Comparison of ENCODE assay signal across 10 cellular contexts in genomic region chr7:435518-436366, GRCh38.
DNase-seq lines count a peak whose midpoint lies in the region; ATAC-seq and TF ChIP-seq lines count a peak whose summit lies in the region.
"Had no signal": no experiment of that assay in that cellular context is flagged by ENCODE, and none has a peak within 500 bp of the region (broad histone marks: within the 10 kb centered on the region; RNA-seq: fewer than 3 reads in every experiment).

No MANE protein-coding gene starts in this region.

- no peak overlapping the region for H4K5ac ChIP-seq in IMR-90 (ENCODE audit: low read depth, low read length)

- intact Hi-C loops in IMR-90 (cut with micrococcal nuclease), result no loop called here

- in situ Hi-C loops in IMR-90 (cut with MboI; ENCODE audit: low sequenced_read_pairs), result no loop called here

- dilution Hi-C loops in IMR-90 (cut with HindIII; ENCODE audit: low sequenced_read_pairs, unreplicated experiment), result no loop called here

- H2BK15ac ChIP-seq in IMR-90 (ENCODE audit: low read depth, low read length), result no peak overlapping the region

- H3K9ac ChIP-seq in IMR-90 (ENCODE audit: low read depth, low read length), result no peak overlapping the region

- peak overlapping the region; percentile 26 for H2AFZ ChIP-seq in IMR-90 (replicated peaks; ENCODE audit: low read length, poor library complexity)

- no peak overlapping the region for H3K4me3 ChIP-seq in IMR-90 (ENCODE audit: insufficient read depth, low read depth, low read length)
- H3K4me3 ChIP-seq: body of pancreas had no signal

- H3K9me1 ChIP-seq in IMR-90 (ENCODE audit: insufficient read depth, low read length), result no peaks in the 10 kb centered on the region

- no peaks in the 10 kb centered on the region for H3K9me3 Mint-ChIP-seq in activated naive CD4-positive, alpha-beta T cell treated with anti-CD3 and anti-CD28 coated beads, Interleukin-2, amount 10 ng/mL, durations not matched to agents 7 days and 5 days
- H3K9me3 Mint-ChIP-seq in immature natural killer cell, result no peaks in the 10 kb centered on the region
- H3K9me3 Mint-ChIP-seq: T-helper 1 cell treated with Interleukin-12 subunit alpha and Interleukin-12 subunit beta and Interleukin-4 antibody, amounts not matched to agents 30 μg/mL and 1 μg/mL, for 36 hours had no signal

- no peak for TF ChIP-seq POLR2A in IMR-90 (IDR thresholded peaks at IDR 0.05; ENCODE audit: low read depth, low read length)

- H3K4me3 Mint-ChIP-seq in activated naive CD4-positive, alpha-beta T cell treated with anti-CD3 and anti-CD28 coated beads, Interleukin-2, amount 10 ng/mL, durations not matched to agents 7 days and 5 days, result no peak overlapping the region
- H3K4me3 Mint-ChIP-seq in immature natural killer cell, result peak overlapping the region in 3 of 5 donors; percentile 18 to 67 (median 62)
- H3K4me3 Mint-ChIP-seq: T-helper 1 cell treated with Interleukin-12 subunit alpha and Interleukin-12 subunit beta and Interleukin-4 antibody, amounts not matched to agents 30 μg/mL and 1 μg/mL, for 36 hours had no signal

- H4K20me1 ChIP-seq in IMR-90 (ENCODE audit: insufficient read depth, low read length), result no peaks in the 10 kb centered on the region

- no peaks in the 10 kb centered on the region for H3K79me1 ChIP-seq in IMR-90 (ENCODE audit: low read depth in 1 of 2, low read length in 2 of 2)

- H2BK5ac ChIP-seq in IMR-90 (ENCODE audit: low read depth, low read length, poor library complexity, severe bottlenecking), result no peak overlapping the region

- no peak overlapping the region for H2AK5ac ChIP-seq in IMR-90 (ENCODE audit: low read depth, low read length)

- H3K4me2 ChIP-seq in IMR-90 (ENCODE audit: low read depth, low read length), result no peak overlapping the region; the same call in 1 of the 2 replicates

- DNase-seq in IMR-90 (peak; percentile 5), immature natural killer cell (no peak), KG1 (lab: John Stamatoyannopoulos, UW) (no peak)
- DNase-seq in activated naive CD4-positive, alpha-beta T cell treated with anti-CD3 and anti-CD28 coated beads, Interleukin-2, amount 10 ng/mL, durations not matched to agents 7 days and 5 days, result no peak
- DNase-seq in stimulated activated CD8-positive, alpha-beta memory T cell treated with anti-CD3 and anti-CD28 coated beads, Interleukin-4, amount 100 ng/mL, for 48 hours, result peak; percentile 34
- DNase-seq: body of pancreas, NCI-H187 had no signal

- no peak overlapping the region for H3K14ac ChIP-seq in IMR-90 (replicated peaks; ENCODE audit: low read depth, low read length)

- 50% methylated on average over 7 of the region's 29 CpGs; no CpG with 5 or more reads in 1 of the 2 experiments for WGBS in IMR-90 (ENCODE audit: extremely low coverage in 2 of 2, insufficient read length in 1 of 2), 2 experiments

- H2AK9ac ChIP-seq in IMR-90 (replicated peaks; ENCODE audit: low read depth, low read length, poor library complexity), result no peak overlapping the region

- POLR2A ChIA-PET in IMR-90 (lab: Charles Lee; ENCODE audit: unreplicated experiment), result no interaction called here

- H3K27me3 ChIP-seq in IMR-90 (ENCODE audit: control insufficient read depth, insufficient read depth, low read length), result peaks cover 41% of the 10 kb centered on the region
- H3K27me3 ChIP-seq: body of pancreas had no signal

- H3K4me1 Mint-ChIP-seq in activated naive CD4-positive, alpha-beta T cell treated with anti-CD3 and anti-CD28 coated beads, Interleukin-2, amount 10 ng/mL, durations not matched to agents 7 days and 5 days, result peaks cover 4% of the 10 kb centered on the region
- H3K4me1 Mint-ChIP-seq in immature natural killer cell, result peaks cover 0 to 8% of the 10 kb centered on the region in 2 donors

- H3K36me3 Mint-ChIP-seq in activated naive CD4-positive, alpha-beta T cell treated with anti-CD3 and anti-CD28 coated beads, Interleukin-2, amount 10 ng/mL, durations not matched to agents 7 days and 5 days, result no peaks in the 10 kb centered on the region
- H3K36me3 Mint-ChIP-seq in immature natural killer cell, result no peaks in the 10 kb centered on the region

- TF ChIP-seq RAD21 in IMR-90 (IDR thresholded peaks at IDR 0.05; ENCODE audit: low read length), result no peak

- CTCF ChIA-PET in IMR-90 (lab: Yijun Ruan, JAX), result no interaction called here
- CTCF ChIA-PET in activated naive CD4-positive, alpha-beta T cell treated with anti-CD3 and anti-CD28 coated beads, Interleukin-2, amount 10 ng/mL, durations not matched to agents 7 days and 5 days (lab: Charles Lee), result no interaction called here

- TF ChIP-seq CTCF in IMR-90 (conservative IDR thresholded peaks at IDR 0.05; ENCODE audit: low read depth, low read length), result no peak

- no TSS peak for BruUV-seq in IMR-90 (replicated peaks; lab: Mats Ljungman, UMichigan)

- ATAC-seq in IMR-90 (ENCODE audit: low read depth), result no peak
- no peak for ATAC-seq in HG03469 (IDR thresholded peaks at IDR 0.05; ENCODE audit: unreplicated experiment)
- no peak for ATAC-seq in SK-N-SH treated with all-trans-retinoic acid at 6 μM for 48 hours
- ATAC-seq: body of pancreas had no signal

- no peaks in the 10 kb centered on the region for H3K27me3 Mint-ChIP-seq in activated naive CD4-positive, alpha-beta T cell treated with anti-CD3 and anti-CD28 coated beads, Interleukin-2, amount 10 ng/mL, durations not matched to agents 7 days and 5 days
- H3K27me3 Mint-ChIP-seq in immature natural killer cell (ENCODE audit: low read depth in 3 of 3), result peaks cover 0 to 2% (median 0%) of the 10 kb centered on the region in 3 donors

- peak overlapping the region; percentile 33 for H3K27ac Mint-ChIP-seq in activated naive CD4-positive, alpha-beta T cell treated with anti-CD3 and anti-CD28 coated beads, Interleukin-2, amount 10 ng/mL, durations not matched to agents 7 days and 5 days
- peak overlapping the region in 2 of 6 donors; percentile 19 to 71 for H3K27ac Mint-ChIP-seq in immature natural killer cell
- H3K27ac Mint-ChIP-seq: T-helper 1 cell treated with Interleukin-12 subunit alpha and Interleukin-12 subunit beta and Interleukin-4 antibody, amounts not matched to agents 30 μg/mL and 1 μg/mL, for 36 hours had no signal

- no peak overlapping the region for H3K23ac ChIP-seq in IMR-90 (ENCODE audit: low read depth, low read length)

- H3K9me3 ChIP-seq in IMR-90 (ENCODE audit: control insufficient read depth, insufficient read depth, low read length), result no peaks in the 10 kb centered on the region
- H3K9me3 ChIP-seq: body of pancreas had no signal

- no peak overlapping the region for H2BK120ac ChIP-seq in IMR-90 (ENCODE audit: low read depth, low read length)

- no peak overlapping the region for H3K4ac ChIP-seq in IMR-90 (ENCODE audit: low read depth, low read length)

- H3K56ac ChIP-seq in IMR-90 (ENCODE audit: extremely low read depth, insufficient read depth, low read length), result no peak overlapping the region

- H3K36me3 ChIP-seq in IMR-90 (ENCODE audit: control insufficient read depth, insufficient read depth, low read length), result no peaks in the 10 kb centered on the region

- H4K91ac ChIP-seq in IMR-90 (ENCODE audit: insufficient read depth, low read depth, low read length), result no peak overlapping the region

- H4K8ac ChIP-seq in IMR-90 (ENCODE audit: low read depth in 2 of 2, low read length in 2 of 2), result no peak overlapping the region

- no peak overlapping the region for H3K27ac ChIP-seq in IMR-90 (ENCODE audit: insufficient read depth, low read length)
- H3K27ac ChIP-seq: body of pancreas had no signal

- H3K4me1 ChIP-seq in IMR-90 (ENCODE audit: control insufficient read depth, insufficient read depth, low read length), result peaks cover 2% of the 10 kb centered on the region; the same call in 1 of the 2 replicates

- H2BK20ac ChIP-seq in IMR-90 (ENCODE audit: low read depth, low read length), result no peak overlapping the region

- no peak overlapping the region for H3K18ac ChIP-seq in IMR-90 (ENCODE audit: low read depth, low read length)

TF ChIP-seq in IMR-90, 13 proteins besides CTCF, POLR2A, EP300 and RAD21 (continues in another document):
- no peak for TF ChIP-seq CHD1 (IDR thresholded peaks at IDR 0.05; ENCODE audit: low read depth, low read length)
- no peak for TF ChIP-seq MAFK (IDR thresholded peaks at IDR 0.05; ENCODE audit: low read depth, low read length)
- TF ChIP-seq SMC3 (IDR thresholded peaks at IDR 0.05; ENCODE audit: low read depth, low read length), result no peak
- no peak for TF ChIP-seq MXI1 (IDR thresholded peaks at IDR 0.05; ENCODE audit: borderline replicate concordance, low read depth, low read length)
- no peak for TF ChIP-seq ELK1 (IDR thresholded peaks at IDR 0.05; ENCODE audit: borderline replicate concordance, low read depth, low read length)
- no peak for TF ChIP-seq MAZ (IDR thresholded peaks at IDR 0.05; ENCODE audit: borderline replicate concordance, low read depth, low read length)
- no peak for TF ChIP-seq RCOR1 (IDR thresholded peaks at IDR 0.05; ENCODE audit: insufficient replicate concordance, low read length)

TF ChIP-seq in SK-N-SH treated with all-trans-retinoic acid at 6 μM for 48 hours, 23 proteins besides CTCF, POLR2A, EP300 and RAD21 (continues in another document):
- TF ChIP-seq BACH2 (CRISPR knock-in tag; IDR thresholded peaks at IDR 0.05; ENCODE audit: borderline replicate concordance) (no peak), CSRNP3 (CRISPR knock-in tag; IDR thresholded peaks at IDR 0.05) (no peak), GLIS3 (CRISPR knock-in tag; IDR thresholded peaks at IDR 0.05) (no peak), CSDC2 (CRISPR knock-in tag; IDR thresholded peaks at IDR 0.05) (no peak), ZNF565 (CRISPR knock-in tag; conservative IDR thresholded peaks at IDR 0.05; ENCODE audit: low read depth) (no peak), ZFP3 (CRISPR knock-in tag; IDR thresholded peaks at IDR 0.05) (no peak)

Comparison
In these comparisons a context has a peak if more than half of its experiments do, and no peak if none do; other contexts are left out.
1. DNase-seq: peak in IMR-90 (single experiment) and stimulated activated CD8-positive, alpha-beta memory T cell treated with anti-CD3 and anti-CD28 coated beads, Interleukin-4, amount 100 ng/mL, for 48 hours (single experiment); none in activated naive CD4-positive, alpha-beta T cell treated with anti-CD3 and anti-CD28 coated beads, Interleukin-2, amount 10 ng/mL, durations not matched to agents 7 days and 5 days (single experiment), immature natural killer cell (0 of 3) and KG1 (single experiment).